ENCODE assay signal across 19 cellular contexts in genomic region chr6:44698602-44699001, GRCh38.
DNase-seq lines count a peak whose midpoint lies in the region; ATAC-seq and TF ChIP-seq lines count a peak whose summit lies in the region.
"Had no signal": no experiment of that assay in that cellular context is flagged by ENCODE, and none has a peak within 500 bp of the region (broad histone marks: within the 10 kb centered on the region; RNA-seq: fewer than 3 reads in every experiment).

No MANE protein-coding gene starts in this region.

- no peak overlapping the region for H3K4ac ChIP-seq in neuronal stem cell (ENCODE audit: low read length)

- no peak overlapping the region for H3K4me3 Mint-ChIP-seq in stimulated activated memory B cell treated with anti-CD40 and anti-IgM and Interleukin-4, amounts not matched to agents 10 μg/mL and 1 μg/mL and 100 μg/mL, for 72 hours
- H3K4me3 Mint-ChIP-seq in activated CD4-positive, alpha-beta memory T cell treated with anti-CD3 and anti-CD28 coated beads for 36 hours, result no peak overlapping the region
- H3K4me3 Mint-ChIP-seq: B cell; CD4-positive, CD25-positive, alpha-beta regulatory T cell; CD8-positive, alpha-beta T cell had no signal

- POLR2A ChIA-PET in activated CD4-positive, alpha-beta memory T cell treated with anti-CD3 and anti-CD28 coated beads for 36 hours (lab: Charles Lee), result no interaction called here

- H2BK15ac ChIP-seq in neuronal stem cell (ENCODE audit: low read length), result no peak overlapping the region

- 53% methylated on average over 1 of the region's 1 CpG for WGBS in esophagus muscularis mucosa
- no CpG with 5 or more reads among the region's 1 CpG for WGBS in neuronal stem cell (ENCODE audit: extremely low coverage in 2 of 2, insufficient read length in 2 of 2, insufficient replicate concordance in 1 of 2), 2 donors
- 61 to 63% methylated on average over 1 of the region's 1 CpG for WGBS in tibial nerve, 2 donors

- TF ChIP-seq CTCF in esophagus muscularis mucosa (IDR thresholded peaks at IDR 0.05), result no peak
- TF ChIP-seq CTCF in tibial nerve (IDR thresholded peaks at IDR 0.05), result no peak

- no peak overlapping the region for H3K9ac ChIP-seq in neuronal stem cell (ENCODE audit: low read depth, low read length, poor library complexity)
- H3K9ac ChIP-seq: BLaER1, GM23248 had no signal

- H3K4me2 ChIP-seq in neuronal stem cell (ENCODE audit: insufficient read depth, low read length, poor library complexity, severe bottlenecking), result no peak overlapping the region
- H3K4me2 ChIP-seq: BLaER1 had no signal

- H3K36me3 ChIP-seq in SJCRH30 (no peaks in the 10 kb centered on the region), esophagus muscularis mucosa (no peaks in the 10 kb centered on the region), neuronal stem cell (replicated peaks in 1 of 2; ENCODE audit: control insufficient read depth in 2 of 2, insufficient read depth in 2 of 2, low read length in 2 of 2) (no peaks in the 10 kb centered on the region), tibial nerve (no peaks in the 10 kb centered on the region)
- H3K36me3 ChIP-seq: BLaER1 had no signal

- TF ChIP-seq EP300 in esophagus muscularis mucosa (IDR thresholded peaks at IDR 0.05) (no peak), tibial nerve (IDR thresholded peaks at IDR 0.05) (no peak)

- peaks cover 9% of the 10 kb centered on the region for H3K27me3 Mint-ChIP-seq in stimulated activated memory B cell treated with anti-CD40 and anti-IgM and Interleukin-4, amounts not matched to agents 10 μg/mL and 1 μg/mL and 100 μg/mL, for 72 hours
- H3K27me3 Mint-ChIP-seq in activated CD4-positive, alpha-beta memory T cell treated with anti-CD3 and anti-CD28 coated beads for 36 hours, result no peaks in the 10 kb centered on the region
- H3K27me3 Mint-ChIP-seq: CD4-positive, CD25-positive, alpha-beta regulatory T cell had no signal

- H3K79me1 ChIP-seq in neuronal stem cell (ENCODE audit: low read depth, low read length), result no peaks in the 10 kb centered on the region

- no peak overlapping the region for H3K14ac ChIP-seq in neuronal stem cell (ENCODE audit: low read length)

- DNase-seq in SJCRH30 (no peak), esophagus muscularis mucosa (ENCODE audit: extremely low spot score) (peak; percentile 70), neuronal stem cell (ENCODE audit: low spot score) (no peak), tibial nerve (ENCODE audit: low spot score in 2 of 2) (no peak), cerebellar cortex (ENCODE audit: low spot score) (no peak)
- DNase-seq in activated CD4-positive, alpha-beta memory T cell treated with anti-CD3 and anti-CD28 coated beads for 36 hours, result no peak
- DNase-seq: Caco-2; CD4-positive, CD25-positive, alpha-beta regulatory T cell; CD8-positive, alpha-beta T cell; DMS153; DND-41; H7; HCEC 1CT had no signal

- H3K4me1 Mint-ChIP-seq in stimulated activated memory B cell treated with anti-CD40 and anti-IgM and Interleukin-4, amounts not matched to agents 10 μg/mL and 1 μg/mL and 100 μg/mL, for 72 hours, result peaks cover under 1% of the 10 kb centered on the region
- peaks cover 18% of the 10 kb centered on the region for H3K4me1 Mint-ChIP-seq in activated CD4-positive, alpha-beta memory T cell treated with anti-CD3 and anti-CD28 coated beads for 36 hours (ENCODE audit: low read depth)
- H3K4me1 Mint-ChIP-seq: B cell had no signal

- H2BK120ac ChIP-seq in neuronal stem cell (ENCODE audit: low read depth, low read length), result no peak overlapping the region

- H3K4me3 ChIP-seq in SJCRH30, result no peak overlapping the region
- H3K4me3 ChIP-seq in esophagus muscularis mucosa, result no peak overlapping the region
- H3K4me3 ChIP-seq in neuronal stem cell (ENCODE audit: low read length in 2 of 2), result no peak overlapping the region
- H3K4me3 ChIP-seq in tibial nerve, result no peak overlapping the region
- H3K4me3 ChIP-seq: BLaER1, GM23248 had no signal

- H3K36me3 Mint-ChIP-seq in stimulated activated memory B cell treated with anti-CD40 and anti-IgM and Interleukin-4, amounts not matched to agents 10 μg/mL and 1 μg/mL and 100 μg/mL, for 72 hours, result no peaks in the 10 kb centered on the region
- no peaks in the 10 kb centered on the region for H3K36me3 Mint-ChIP-seq in activated CD4-positive, alpha-beta memory T cell treated with anti-CD3 and anti-CD28 coated beads for 36 hours
- H3K36me3 Mint-ChIP-seq: CD4-positive, CD25-positive, alpha-beta regulatory T cell; CD8-positive, alpha-beta T cell had no signal

- H3K27me3 ChIP-seq in SJCRH30, result no peaks in the 10 kb centered on the region
- H3K27me3 ChIP-seq in esophagus muscularis mucosa, result no peaks in the 10 kb centered on the region
- H3K27me3 ChIP-seq in neuronal stem cell (ENCODE audit: control insufficient read depth in 3 of 3, insufficient read depth in 3 of 3, low read depth in 1 of 3, low read length in 3 of 3), result no peaks in the 10 kb centered on the region
- H3K27me3 ChIP-seq in tibial nerve, result no peaks in the 10 kb centered on the region
- H3K27me3 ChIP-seq: BLaER1 had no signal

- H2BK12ac ChIP-seq in neuronal stem cell (ENCODE audit: low read length), result no peak overlapping the region

- no peak overlapping the region for H4K8ac ChIP-seq in neuronal stem cell (ENCODE audit: low read depth, low read length)

- H3K9me3 Mint-ChIP-seq in stimulated activated memory B cell treated with anti-CD40 and anti-IgM and Interleukin-4, amounts not matched to agents 10 μg/mL and 1 μg/mL and 100 μg/mL, for 72 hours, result no peaks in the 10 kb centered on the region
- peaks cover 2% of the 10 kb centered on the region for H3K9me3 Mint-ChIP-seq in activated CD4-positive, alpha-beta memory T cell treated with anti-CD3 and anti-CD28 coated beads for 36 hours
- H3K9me3 Mint-ChIP-seq: CD8-positive, alpha-beta T cell had no signal

- H2AK5ac ChIP-seq in neuronal stem cell (ENCODE audit: low read depth, low read length), result no peak overlapping the region

- intact Hi-C loops in esophagus muscularis mucosa (cut with DNase I), result no loop called here
- intact Hi-C loops in activated CD4-positive, alpha-beta memory T cell treated with anti-CD3 and anti-CD28 coated beads for 36 hours (cut with micrococcal nuclease), result no loop called here

- H3K18ac ChIP-seq in neuronal stem cell (ENCODE audit: low read length), result peak overlapping the region; percentile 15

- H2BK5ac ChIP-seq in neuronal stem cell (ENCODE audit: low read length), result no peak overlapping the region

- H3K4me1 ChIP-seq in SJCRH30 (peaks cover 57% of the 10 kb centered on the region), esophagus muscularis mucosa (peaks cover 0 to 5% (median 2%) of the 10 kb centered on the region in 4 donors), neuronal stem cell (ENCODE audit: control insufficient read depth in 2 of 2, insufficient read depth in 1 of 2, low read depth in 1 of 2, low read length in 2 of 2) (peaks cover 15 to 16% of the 10 kb centered on the region in 2 donors), tibial nerve (no peaks in the 10 kb centered on the region)
- H3K4me1 ChIP-seq: BLaER1, Caco-2 had no signal

- no peak overlapping the region for H3K27ac Mint-ChIP-seq in stimulated activated memory B cell treated with anti-CD40 and anti-IgM and Interleukin-4, amounts not matched to agents 10 μg/mL and 1 μg/mL and 100 μg/mL, for 72 hours
- no peak overlapping the region for H3K27ac Mint-ChIP-seq in activated CD4-positive, alpha-beta memory T cell treated with anti-CD3 and anti-CD28 coated beads for 36 hours
- H3K27ac Mint-ChIP-seq: B cell; CD4-positive, CD25-positive, alpha-beta regulatory T cell; CD8-positive, alpha-beta T cell had no signal

- no peaks in the 10 kb centered on the region for H3K9me3 ChIP-seq in SJCRH30 (replicated peaks)
- H3K9me3 ChIP-seq in esophagus muscularis mucosa, result no peaks in the 10 kb centered on the region
- no peaks in the 10 kb centered on the region for H3K9me3 ChIP-seq in neuronal stem cell (replicated peaks in 1 of 2; ENCODE audit: control insufficient read depth in 2 of 2, insufficient read depth in 1 of 2, low read depth in 1 of 2, low read length in 2 of 2)
- no peaks in the 10 kb centered on the region for H3K9me3 ChIP-seq in tibial nerve
- H3K9me3 ChIP-seq: BLaER1, Caco-2 had no signal

- peak overlapping the region; percentile 84 for H3K27ac ChIP-seq in SJCRH30
- H3K27ac ChIP-seq in esophagus muscularis mucosa (replicated peaks in 1 of 4), result no peak overlapping the region
- no peak overlapping the region for H3K27ac ChIP-seq in neuronal stem cell (replicated peaks; ENCODE audit: low read length)
- no peak overlapping the region for H3K27ac ChIP-seq in tibial nerve
- H3K27ac ChIP-seq: BLaER1, C4-2B, GM23248 had no signal

- peak; percentile 22 for ATAC-seq in stimulated activated memory B cell treated with anti-CD40 and anti-IgM and Interleukin-4, amounts not matched to agents 10 μg/mL and 1 μg/mL and 100 μg/mL, for 72 hours
- ATAC-seq in GM18907 (IDR thresholded peaks at IDR 0.05; ENCODE audit: unreplicated experiment), result no peak
- ATAC-seq: CD8-positive, alpha-beta T cell had no signal

- no peak overlapping the region for H3K23ac ChIP-seq in neuronal stem cell (ENCODE audit: low read depth, low read length, poor library complexity)

- TF ChIP-seq POLR2A in esophagus muscularis mucosa (IDR thresholded peaks at IDR 0.05; ENCODE audit: low read depth) (no peak), tibial nerve (IDR thresholded peaks at IDR 0.05) (no peak)

- no peak overlapping the region for H4K91ac ChIP-seq in neuronal stem cell (ENCODE audit: low read depth, low read length, poor library complexity)

- CTCF ChIA-PET in activated CD4-positive, alpha-beta memory T cell treated with anti-CD3 and anti-CD28 coated beads for 36 hours (lab: Charles Lee), result no interaction called here

- no peak overlapping the region for H2AFZ ChIP-seq in neuronal stem cell (ENCODE audit: low read length)
- H2AFZ ChIP-seq: GM23248 had no signal
